In the genomic region with DNA sequence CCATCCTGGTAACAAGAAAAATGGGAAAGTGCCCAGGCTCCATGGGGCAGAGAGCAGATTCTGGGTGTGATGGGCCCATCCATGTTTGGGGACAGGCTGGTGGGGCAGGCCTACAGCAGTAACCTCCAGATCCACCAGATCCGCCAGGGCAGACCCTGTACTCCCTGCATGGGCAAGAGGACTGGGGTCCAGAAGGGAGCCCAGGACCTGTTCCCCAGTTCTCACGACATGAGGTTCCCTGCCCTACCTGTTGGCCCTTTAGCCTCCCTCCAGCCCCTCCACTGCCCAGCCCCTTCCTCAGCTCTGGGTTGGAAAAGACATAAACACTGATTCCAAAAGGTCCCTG, we compare ENCODE assay signal across 12 cellular contexts. TPM values are rescaled to one million over a fixed set of nuclear protein-coding genes. Genes with fewer than 3 reads are reported as not detected.
A peak's percentile ranks its signal among the peaks of the same experiment; 100 is the strongest.
DNase-seq lines count a peak whose midpoint lies in the region; ATAC-seq, FAIRE-seq and TF ChIP-seq lines count a peak whose summit lies in the region.
"Had no signal": no experiment of that assay in that cellular context is flagged by ENCODE, and none has a peak within 500 bp of the region (broad histone marks: within the 10 kb centered on the region; RNA-seq: fewer than 3 reads in every experiment).

No MANE protein-coding gene starts in this region.

- peaks cover 48% of the 10 kb centered on the region for H3K4me1 ChIP-seq in Loucy (ENCODE audit: insufficient read depth, low read length, poor library complexity, severe bottlenecking)
- peaks cover 3 to 18% (median 11%) of the 10 kb centered on the region in 4 experiments for H3K4me1 ChIP-seq in H1 (replicated peaks in 1 of 4; ENCODE audit: control insufficient read depth in 3 of 4, insufficient read depth in 4 of 4, low read length in 3 of 4)
- no peaks in the 10 kb centered on the region for H3K4me1 ChIP-seq in osteoblast (ENCODE audit: insufficient read depth, low read length)

- no peak for TF ChIP-seq POLR2A in H1 (IDR thresholded peaks at IDR 0.05; ENCODE audit: control extremely low read depth in 1 of 2, low read depth in 2 of 2, low read length in 2 of 2)

- H3K9me3 Mint-ChIP-seq in type B pancreatic cell: no peaks in the 10 kb centered on the region
- H3K9me3 Mint-ChIP-seq: CD4-positive, CD25-positive, alpha-beta regulatory T cell; H9 had no signal

- peak overlapping the region; percentile 86 for H3K4me3 ChIP-seq in Loucy (ENCODE audit: low read length, poor library complexity, severe bottlenecking)
- no peak overlapping the region for H3K4me3 ChIP-seq in H1 (ENCODE audit: extremely low read depth in 1 of 4, insufficient read depth in 2 of 4, low read depth in 3 of 4, low read length in 4 of 4)
- no peak overlapping the region for H3K4me3 ChIP-seq in osteoblast (ENCODE audit: insufficient read depth, low read length)
- H3K4me3 ChIP-seq: GM23248 had no signal

- H3K79me2 ChIP-seq in Loucy (ENCODE audit: insufficient read depth, low read length) (peaks cover 47% of the 10 kb centered on the region), H1 (ENCODE audit: control insufficient read depth in 1 of 2, insufficient read depth in 2 of 2, low read length in 2 of 2) (no peaks in the 10 kb centered on the region), osteoblast (ENCODE audit: insufficient read depth, low read length) (no peaks in the 10 kb centered on the region)

- no peak overlapping the region for H2BK120ac ChIP-seq in H1 (replicated peaks; ENCODE audit: low read depth, low read length)

- no peaks in the 10 kb centered on the region for H3K27me3 ChIP-seq in Loucy (ENCODE audit: insufficient read depth, low read length, poor library complexity, severe bottlenecking)
- H3K27me3 ChIP-seq in H1 (replicated peaks in 1 of 4; ENCODE audit: control insufficient read depth in 3 of 4, extremely low read depth in 1 of 4, insufficient read depth in 3 of 4, low read length in 3 of 4): peaks cover 0 to 5% (median 0%) of the 10 kb centered on the region in 4 experiments; a peak in 2 of 7 replicates
- no peaks in the 10 kb centered on the region for H3K27me3 ChIP-seq in osteoblast (ENCODE audit: insufficient read depth, low read length)

- H4K20me1 ChIP-seq in Loucy (ENCODE audit: insufficient read depth, low read length, poor library complexity, severe bottlenecking) (peaks cover 22% of the 10 kb centered on the region), H1 (replicated peaks in 1 of 2; ENCODE audit: control insufficient read depth in 1 of 2, insufficient read depth in 2 of 2, low read length in 2 of 2) (no peaks in the 10 kb centered on the region), osteoblast (ENCODE audit: insufficient read depth, low read length) (peaks cover 7% of the 10 kb centered on the region)

- ATAC-seq in Right ventricle myocardium inferior (no peak), left ventricle myocardium superior (no peak)

- H2BK12ac ChIP-seq in H1 (ENCODE audit: low read depth, low read length): peak overlapping the region; percentile 75; the same call in 1 of the 2 replicates

- peak overlapping the region; percentile 48; the same call in 1 of the 2 replicates for H2BK20ac ChIP-seq in H1 (ENCODE audit: low read length)

- no peak overlapping the region for H2BK15ac ChIP-seq in H1 (ENCODE audit: low read length)

- peaks cover 6% of the 10 kb centered on the region for H3K36me3 Mint-ChIP-seq in type B pancreatic cell

- no peak overlapping the region for H3K23ac ChIP-seq in H1 (ENCODE audit: insufficient read length)

- TF ChIP-seq CTCF in Loucy (conservative IDR thresholded peaks at IDR 0.05; ENCODE audit: low read length): no peak
- TF ChIP-seq CTCF in H1 (IDR thresholded peaks at IDR 0.05; ENCODE audit: control extremely low read depth in 1 of 3, insufficient read depth in 1 of 3, low read depth in 1 of 3, low read length in 3 of 3): no peak
- TF ChIP-seq CTCF in osteoblast (IDR thresholded peaks at IDR 0.05; ENCODE audit: extremely low read depth, low read depth, low read length): no peak
- no peak for TF ChIP-seq CTCF in type B pancreatic cell (conservative IDR thresholded peaks at IDR 0.05)

- no peak for FAIRE-seq in H1 (lab: Jason Lieb, UNC)
- FAIRE-seq: A204.1 had no signal

- H3K79me1 ChIP-seq in H1 (ENCODE audit: low read depth, low read length): no peaks in the 10 kb centered on the region; the same call in 1 of the 2 replicates

- H3F3A ChIP-seq in Loucy (ENCODE audit: low read depth): no peaks in the 10 kb centered on the region

- WGBS in H1 (ENCODE audit: extremely low coverage in 1 of 2, insufficient coverage in 1 of 2, insufficient read length in 1 of 2, insufficient replicate concordance in 2 of 2, low coverage in 1 of 2, low lambda C conversion rate in 2 of 2, missing lambda C conversion rate in 1 of 2), 2 experiments: 93% methylated on average over 2 of the region's 2 CpGs; no CpG with 5 or more reads in 1 of the 2 experiments

- no peak overlapping the region for H3K27ac Mint-ChIP-seq in type B pancreatic cell

- peak; percentile 13 for DNase-seq in Right ventricle myocardium inferior (ENCODE audit: missing footprints)
- no peak for DNase-seq in left ventricle myocardium superior
- DNase-seq in H1 (ENCODE audit: low read depth in 1 of 2, low spot score in 2 of 2): no peak
- DNase-seq in osteoblast (ENCODE audit: insufficient read length, low spot score, missing footprints): peak; percentile 82
- no peak for DNase-seq in type B pancreatic cell (ENCODE audit: extremely low spot score, unreplicated experiment)
- DNase-seq in NCI-H82 (lab: John Stamatoyannopoulos, UW): no peak
- DNase-seq: CD4-positive, CD25-positive, alpha-beta regulatory T cell; GM23248; H9 had no signal

- H3K36me3 ChIP-seq in Loucy (ENCODE audit: insufficient read depth, low read length) (no peaks in the 10 kb centered on the region), H1 (ENCODE audit: control insufficient read depth in 2 of 4, insufficient read depth in 4 of 4, low read length in 3 of 4) (no peaks in the 10 kb centered on the region), osteoblast (ENCODE audit: insufficient read depth, low read length) (no peaks in the 10 kb centered on the region)

- H3K18ac ChIP-seq in H1 (ENCODE audit: extremely low read depth, low read length): no peak overlapping the region; the same call in 1 of the 2 replicates

- peaks cover 6% of the 10 kb centered on the region for H3K4me1 Mint-ChIP-seq in type B pancreatic cell (ENCODE audit: unreplicated experiment)

- no peaks in the 10 kb centered on the region for H3K9me3 ChIP-seq in Loucy (ENCODE audit: insufficient read depth, low read depth, low read length)
- H3K9me3 ChIP-seq in H1 (ENCODE audit: insufficient read depth in 2 of 2, low read depth in 1 of 2, low read length in 1 of 2): no peaks in the 10 kb centered on the region
- no peaks in the 10 kb centered on the region for H3K9me3 ChIP-seq in osteoblast (ENCODE audit: low read depth, low read length)

- TF ChIP-seq RAD21 in H1 (IDR thresholded peaks at IDR 0.05 in 1 of 2, conservative IDR thresholded peaks at IDR 0.05 in 1 of 2; ENCODE audit: low read depth in 2 of 2, low read length in 2 of 2): no peak

- H3K27me3 Mint-ChIP-seq in type B pancreatic cell: peaks cover 4% of the 10 kb centered on the region
- H3K27me3 Mint-ChIP-seq: CD4-positive, CD25-positive, alpha-beta regulatory T cell had no signal

- H4K91ac ChIP-seq in H1 (replicated peaks; ENCODE audit: insufficient read length, low read length): no peak overlapping the region

- intact Hi-C loops in Right ventricle myocardium inferior (cut with DNase I) (no loop called here), left ventricle myocardium superior (cut with micrococcal nuclease) (no loop called here)

- H3K27ac ChIP-seq in H1 (ENCODE audit: low read depth, low read length) (no peak overlapping the region), osteoblast (ENCODE audit: low read depth, low read length) (no peak overlapping the region)
- H3K27ac ChIP-seq: GM23248 had no signal

- no peak overlapping the region for H2BK5ac ChIP-seq in H1 (ENCODE audit: low read depth, low read length)

- no peak overlapping the region for H2AFZ ChIP-seq in Loucy (ENCODE audit: low read length)
- no peak overlapping the region for H2AFZ ChIP-seq in H1 (ENCODE audit: low read length)
- no peak overlapping the region for H2AFZ ChIP-seq in osteoblast (ENCODE audit: low read length)
- H2AFZ ChIP-seq: GM23248 had no signal

- no peak overlapping the region for H2AK5ac ChIP-seq in H1 (ENCODE audit: low read depth, low read length)

- POLR2A ChIA-PET in H1 (lab: Charles Lee; ENCODE audit: partially characterized antibody): no interaction called here

- H3K9ac ChIP-seq in Loucy (ENCODE audit: low read depth, low read length, poor library complexity, severe bottlenecking) (peak overlapping the region; percentile 90), H1 (replicated peaks in 1 of 4; ENCODE audit: extremely low read depth in 1 of 4, low read depth in 3 of 4, low read length in 3 of 4) (no peak overlapping the region)
- H3K9ac ChIP-seq: GM23248 had no signal

- H3K9me2 ChIP-seq in Loucy (replicated peaks; ENCODE audit: low read depth, low read length): no peaks in the 10 kb centered on the region

- H3K56ac ChIP-seq in H1 (replicated peaks; ENCODE audit: insufficient read length, low read depth, low read length): no peak overlapping the region

- CTCF ChIA-PET in H1 (lab: Charles Lee; ENCODE audit: partially characterized antibody): interaction anchor here (1.0 to 2.6 kb wide), 3 partner anchors 21 to 69 kb away, joined by 4 to 9 read pairs (median 7); a partner anchor contains a TSS

- no peak for TF ChIP-seq EP300 in H1 (IDR thresholded peaks at IDR 0.05; ENCODE audit: borderline replicate concordance in 1 of 2, low read depth in 2 of 2, low read length in 2 of 2)

- H4K8ac ChIP-seq in H1 (ENCODE audit: extremely low read depth, insufficient read depth, low read length): no peak overlapping the region; the same call in 1 of the 2 replicates

- H3K23me2 ChIP-seq in H1 (ENCODE audit: low read depth, low read length): no peaks in the 10 kb centered on the region

- no peak overlapping the region for H3K14ac ChIP-seq in H1 (ENCODE audit: insufficient read length)

- H3K4me2 ChIP-seq in Loucy (ENCODE audit: low read depth, low read length, poor library complexity, severe bottlenecking) (peak overlapping the region; percentile 93), H1 (ENCODE audit: insufficient read depth in 1 of 2, low read depth in 2 of 2, low read length in 2 of 2) (no peak overlapping the region), osteoblast (ENCODE audit: insufficient read depth, low read length) (no peak overlapping the region)

- H3K4me3 Mint-ChIP-seq in type B pancreatic cell: no peak overlapping the region
- H3K4me3 Mint-ChIP-seq: H9 had no signal

- H4K5ac ChIP-seq in H1 (ENCODE audit: insufficient read length, low read depth, low read length): no peak overlapping the region

- peak overlapping the region; percentile 81 for H3K4ac ChIP-seq in H1 (replicated peaks; ENCODE audit: insufficient read length, low read depth, low read length)

RNA-seq across cellular contexts. Expression of a gene that starts 38.7 kb away (rescaled TPM):
- total RNA-seq in Right ventricle myocardium inferior (not detected), left ventricle myocardium superior (not detected), osteoblast (not detected in 2 replicates), type B pancreatic cell (ENCODE audit: low replicate concordance) (0.71 and 0.97 TPM in 2 replicates)
- 4.8 and 4.9 TPM in 2 replicates for total RNA-seq in H1 (2021; fragmentation: NEBNext Ultra II Directional; extraction: Animal tissue kit (Norgen Biotek cat#: 25700))
- 2.4 and 3.3 TPM in 2 replicates for polyA plus RNA-seq in H1 (2011; rRNA removed)
- 2.8 TPM for polyA plus RNA-seq in H1 (2011; cell fraction: cytosol; rRNA removed)
- polyA plus RNA-seq in H1 (2011; cell fraction: nucleus; rRNA removed): 3.5 TPM
- polyA plus RNA-seq in H1 (2012, experiment 1 of 2): 2.2 to 3.8 TPM (median 3.0 TPM) in 4 replicates
- polyA plus RNA-seq in H1 (2012, experiment 2 of 2): 1.8 TPM
- 3.2 TPM for polyA plus RNA-seq in H1 (2013, experiment 1 of 2)
- 3.2 TPM for polyA plus RNA-seq in H1 (2013, experiment 2 of 2)
- polyA minus RNA-seq in H1 (2011; rRNA and poly(A)+ RNA removed): 1.1 and 2.1 TPM in 2 replicates
- 3.4 TPM for polyA minus RNA-seq in H1 (2011; cell fraction: cytosol; rRNA and poly(A)+ RNA removed)
- 3.5 TPM for polyA minus RNA-seq in H1 (2011; cell fraction: nucleus; rRNA and poly(A)+ RNA removed)
- total RNA-seq: CD4-positive, CD25-positive, alpha-beta regulatory T cell; GM23248 had no signal
- polyA plus RNA-seq: BJ; CD4-positive, CD25-positive, alpha-beta regulatory T cell; GM23248 had no signal

Comparison
In these comparisons a context has a peak if more than half of its experiments do, and no peak if none do; other contexts are left out.
1. DNase-seq: peak in Right ventricle myocardium inferior (single experiment) and osteoblast (single experiment); none in left ventricle myocardium superior (single experiment), H1 (0 of 2), type B pancreatic cell (single experiment) and NCI-H82 (single experiment).